In genomic region chr3:134694946-134695543, GRCh38 we compare ENCODE assay signal across 17 cellular contexts. TPM values are rescaled to one million over a fixed set of nuclear protein-coding genes. Genes with fewer than 3 reads are reported as not detected.
"Had no signal": no experiment of that assay in that cellular context is flagged by ENCODE, and none has a peak within 500 bp of the region (broad histone marks: within the 10 kb centered on the region; RNA-seq: fewer than 3 reads in every experiment).

No MANE protein-coding gene starts in this region.

- H3K27ac ChIP-seq: gastroesophageal sphincter, tibial nerve, VCaP had no signal

- H3K36me3 Mint-ChIP-seq: activated naive CD4-positive, alpha-beta T cell treated with anti-CD3 and anti-CD28 coated beads, Interleukin-2, amount 10 ng/mL, durations not matched to agents 7 days and 5 days; naive thymus-derived CD4-positive, alpha-beta T cell had no signal

- H3K36me3 ChIP-seq: gastroesophageal sphincter, tibial nerve had no signal

- H3K9me3 ChIP-seq: gastroesophageal sphincter, tibial nerve had no signal

- H3K4me3 ChIP-seq: gastroesophageal sphincter, lung, tibial nerve had no signal

- H3K4me3 Mint-ChIP-seq: activated CD4-positive, alpha-beta memory T cell treated with anti-CD3 and anti-CD28 coated beads, Interleukin-2, amount 10 ng/mL, durations not matched to agents 7 days and 5 days; activated CD4-positive, alpha-beta T cell treated with anti-CD3 and anti-CD28 coated beads, Interleukin-2, amount 10 ng/mL, durations not matched to agents 24 days and 14 days; activated naive CD4-positive, alpha-beta T cell treated with anti-CD3 and anti-CD28 coated beads, Interleukin-2, amount 10 ng/mL, durations not matched to agents 7 days and 5 days; activated T-cell treated with anti-CD3 and anti-CD28 coated beads, Interleukin-2, amount 50 U/mL, for 72 hours; naive thymus-derived CD4-positive, alpha-beta T cell; stimulated activated naive CD8-positive, alpha-beta T cell treated with anti-CD3 and anti-CD28 coated beads, Interleukin-15, Interleukin-2, amounts not matched to agents 100 ng/mL and 50 ng/mL, for 24 hours; T-helper 2 cell treated with Interferon-gamma antibody and Interleukin-4, amounts not matched to agents 5 μg/mL and 100 μg/mL, for 36 hours had no signal

- DNase-seq: activated CD4-positive, alpha-beta memory T cell treated with anti-CD3 and anti-CD28 coated beads, Interleukin-2, amount 10 ng/mL, durations not matched to agents 7 days and 5 days; activated CD4-positive, alpha-beta T cell treated with anti-CD3 and anti-CD28 coated beads, Interleukin-2, amount 10 ng/mL, durations not matched to agents 24 days and 14 days; activated effector memory CD4-positive, alpha-beta T cell treated with Interleukin-2 at 50 U/mL for 16 hours; activated naive CD4-positive, alpha-beta T cell treated with anti-CD3 and anti-CD28 coated beads, Interleukin-2, amount 10 ng/mL, durations not matched to agents 7 days and 5 days; activated T-cell treated with anti-CD3 and anti-CD28 coated beads, Interleukin-2, amount 50 U/mL, for 72 hours; effector CD4-positive, alpha-beta T cell; naive thymus-derived CD4-positive, alpha-beta T cell; right cardiac atrium; stimulated activated CD4-positive, alpha-beta T cell treated with anti-CD3 and anti-CD28 coated beads, Interleukin-1b, Interleukin-23, amount 100 ng/mL, for 48 hours had no signal

- H3K27me3 ChIP-seq: gastroesophageal sphincter, tibial nerve had no signal

- H3K9me3 Mint-ChIP-seq: activated CD4-positive, alpha-beta memory T cell treated with anti-CD3 and anti-CD28 coated beads, Interleukin-2, amount 10 ng/mL, durations not matched to agents 7 days and 5 days; activated CD4-positive, alpha-beta T cell treated with anti-CD3 and anti-CD28 coated beads, Interleukin-2, amount 10 ng/mL, durations not matched to agents 24 days and 14 days; activated naive CD4-positive, alpha-beta T cell treated with anti-CD3 and anti-CD28 coated beads, Interleukin-2, amount 10 ng/mL, durations not matched to agents 7 days and 5 days; activated T-cell treated with anti-CD3 and anti-CD28 coated beads, Interleukin-2, amount 50 U/mL, for 72 hours; stimulated activated naive CD8-positive, alpha-beta T cell treated with anti-CD3 and anti-CD28 coated beads, Interleukin-15, Interleukin-2, amounts not matched to agents 100 ng/mL and 50 ng/mL, for 24 hours; T-helper 2 cell treated with Interferon-gamma antibody and Interleukin-4, amounts not matched to agents 5 μg/mL and 100 μg/mL, for 36 hours had no signal

- H3K4me1 Mint-ChIP-seq: activated CD4-positive, alpha-beta memory T cell treated with anti-CD3 and anti-CD28 coated beads, Interleukin-2, amount 10 ng/mL, durations not matched to agents 7 days and 5 days; activated CD4-positive, alpha-beta T cell treated with anti-CD3 and anti-CD28 coated beads, Interleukin-2, amount 10 ng/mL, durations not matched to agents 24 days and 14 days; activated naive CD4-positive, alpha-beta T cell treated with anti-CD3 and anti-CD28 coated beads, Interleukin-2, amount 10 ng/mL, durations not matched to agents 7 days and 5 days had no signal

- H3K27me3 Mint-ChIP-seq: activated CD4-positive, alpha-beta memory T cell treated with anti-CD3 and anti-CD28 coated beads, Interleukin-2, amount 10 ng/mL, durations not matched to agents 7 days and 5 days; activated naive CD4-positive, alpha-beta T cell treated with anti-CD3 and anti-CD28 coated beads, Interleukin-2, amount 10 ng/mL, durations not matched to agents 7 days and 5 days; stimulated activated naive CD8-positive, alpha-beta T cell treated with anti-CD3 and anti-CD28 coated beads, Interleukin-15, Interleukin-2, amounts not matched to agents 100 ng/mL and 50 ng/mL, for 24 hours had no signal

- H3K27ac Mint-ChIP-seq: activated CD4-positive, alpha-beta memory T cell treated with anti-CD3 and anti-CD28 coated beads, Interleukin-2, amount 10 ng/mL, durations not matched to agents 7 days and 5 days; activated CD4-positive, alpha-beta T cell treated with anti-CD3 and anti-CD28 coated beads, Interleukin-2, amount 10 ng/mL, durations not matched to agents 24 days and 14 days; activated naive CD4-positive, alpha-beta T cell treated with anti-CD3 and anti-CD28 coated beads, Interleukin-2, amount 10 ng/mL, durations not matched to agents 7 days and 5 days; activated T-cell treated with anti-CD3 and anti-CD28 coated beads, Interleukin-2, amount 50 U/mL, for 72 hours; progenitor cell of endocrine pancreas; stimulated activated naive CD8-positive, alpha-beta T cell treated with anti-CD3 and anti-CD28 coated beads, Interleukin-15, Interleukin-2, amounts not matched to agents 100 ng/mL and 50 ng/mL, for 24 hours; T-helper 2 cell treated with Interferon-gamma antibody and Interleukin-4, amounts not matched to agents 5 μg/mL and 100 μg/mL, for 36 hours had no signal

RNA-seq across cellular contexts. Expression of gene KY, which starts 44.2 kb away (rescaled TPM):
- total RNA-seq: activated CD4-positive, alpha-beta memory T cell treated with anti-CD3 and anti-CD28 coated beads, Interleukin-2, amount 10 ng/mL, durations not matched to agents 7 days and 5 days; activated CD4-positive, alpha-beta T cell treated with anti-CD3 and anti-CD28 coated beads, Interleukin-2, amount 10 ng/mL, durations not matched to agents 24 days and 14 days; activated T-cell treated with anti-CD3 and anti-CD28 coated beads, Interleukin-2, amount 50 U/mL, for 72 hours; naive thymus-derived CD4-positive, alpha-beta T cell; osteocyte; progenitor cell of endocrine pancreas had no signal
- polyA plus RNA-seq: naive thymus-derived CD4-positive, alpha-beta T cell had no signal
